Comparison of ENCODE assay signal across 22 cellular contexts in the genomic region with DNA sequence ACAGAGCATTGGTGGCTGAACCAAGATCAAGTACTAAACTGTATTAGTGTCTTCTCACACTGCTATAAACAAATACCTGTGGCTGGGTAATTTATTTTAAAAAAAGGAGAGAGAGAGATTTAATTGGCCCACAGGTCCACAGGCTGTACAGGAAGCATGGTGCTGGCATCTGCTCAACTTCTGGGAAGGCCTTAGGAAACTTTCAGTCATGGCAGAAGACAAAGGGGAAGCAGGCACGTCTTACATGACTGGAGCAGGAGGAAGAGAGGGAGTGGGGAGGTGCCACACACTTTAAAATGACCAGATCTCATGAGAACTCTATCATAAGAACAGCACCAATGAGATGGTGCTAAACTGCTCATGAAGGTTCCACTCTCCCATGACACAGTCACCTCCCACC.
"Had no signal": no experiment of that assay in that cellular context is flagged by ENCODE, and none has a peak within 500 bp of the region (broad histone marks: within the 10 kb centered on the region; RNA-seq: fewer than 3 reads in every experiment).

No MANE protein-coding gene starts in this region.

- H3K9me3 ChIP-seq: adrenal gland, body of pancreas, colonic mucosa, left lung, mucosa of descending colon, thyroid gland, upper lobe of left lung had no signal

- H3K27me3 ChIP-seq: adrenal gland, body of pancreas, colonic mucosa, left lung, thyroid gland, upper lobe of left lung had no signal

- H3K27ac ChIP-seq: adrenal gland, body of pancreas, colonic mucosa, foreskin keratinocyte, thyroid gland had no signal

- DNase-seq: activated B cell treated with CpG ODN at 0.5 μM for 24 hours; activated CD4-positive, alpha-beta T cell treated with anti-CD3 and anti-CD28 coated beads, Interleukin-2, amount 50 U/mL, for 1 hour; activated CD8-positive, alpha-beta T cell treated with anti-CD3 and anti-CD28 coated beads, Interleukin-2, amount 10 ng/mL, durations not matched to agents 7 days and 5 days; activated effector memory CD4-positive, alpha-beta T cell treated with anti-CD3 and anti-CD28 coated beads, Interleukin-2, amount 50 U/mL, for 16 hours; activated naive CD4-positive, alpha-beta T cell treated with anti-CD3 and anti-CD28 coated beads for 36 hours; activated naive CD8-positive, alpha-beta T cell treated with anti-CD3 and anti-CD28 coated beads for 36 hours; aorta; body of pancreas; cerebellar nuclear complex; colonic mucosa; effector memory CD8-positive, alpha-beta T cell; foreskin keratinocyte; left lung; mucosa of descending colon; stimulated activated CD4-positive, alpha-beta T cell treated with anti-CD3 and anti-CD28 coated beads, Interleukin-4, amount 100 ng/mL, for 24 hours; stimulated activated naive CD8-positive, alpha-beta T cell treated with anti-CD3 and anti-CD28 coated beads, Interleukin-15, amount 100 ng/mL, for 72 hours; thyroid gland; upper lobe of left lung had no signal

- ATAC-seq: activated CD8-positive, alpha-beta T cell treated with anti-CD3 and anti-CD28 coated beads, Interleukin-2, amount 10 ng/mL, durations not matched to agents 7 days and 5 days; body of pancreas; effector memory CD8-positive, alpha-beta T cell; esophagus mucosa; foreskin keratinocyte; left lung; mucosa of descending colon; stimulated activated effector memory CD8-positive, alpha-beta T cell treated with anti-CD3 and anti-CD28 coated beads, Interleukin-12 subunit alpha, Interleukin-12 subunit beta, amount 100 ng/mL, for 72 hours; stimulated activated naive CD8-positive, alpha-beta T cell treated with anti-CD3 and anti-CD28 coated beads, Interleukin-15, amount 100 ng/mL, for 72 hours had no signal

- H3K36me3 ChIP-seq: adrenal gland, colonic mucosa, left lung, thyroid gland, upper lobe of left lung had no signal

- H3K4me1 ChIP-seq: body of pancreas, colonic mucosa, foreskin keratinocyte, left lung, thyroid gland had no signal

- H3K4me3 ChIP-seq: adrenal gland, body of pancreas, colonic mucosa, left lung, lung, mucosa of descending colon, thyroid gland, upper lobe of left lung had no signal
